1 cellular context compared by ENCODE assay signal in genomic region chr15:60476713-60477112, GRCh38.
TF ChIP-seq lines count a peak whose summit lies in the region.

No MANE protein-coding gene starts in this region.

TF ChIP-seq in HepG2, 621 proteins besides CTCF, POLR2A, EP300 and RAD21 (continued from another document):
- TF ChIP-seq, protein P1, sequence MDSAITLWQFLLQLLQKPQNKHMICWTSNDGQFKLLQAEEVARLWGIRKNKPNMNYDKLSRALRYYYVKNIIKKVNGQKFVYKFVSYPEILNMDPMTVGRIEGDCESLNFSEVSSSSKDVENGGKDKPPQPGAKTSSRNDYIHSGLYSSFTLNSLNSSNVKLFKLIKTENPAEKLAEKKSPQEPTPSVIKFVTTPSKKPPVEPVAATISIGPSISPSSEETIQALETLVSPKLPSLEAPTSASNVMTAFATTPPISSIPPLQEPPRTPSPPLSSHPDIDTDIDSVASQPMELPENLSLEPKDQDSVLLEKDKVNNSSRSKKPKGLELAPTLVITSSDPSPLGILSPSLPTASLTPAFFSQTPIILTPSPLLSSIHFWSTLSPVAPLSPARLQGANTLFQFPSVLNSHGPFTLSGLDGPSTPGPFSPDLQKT (CRISPR knock-in tag; IDR thresholded peaks at IDR 0.05; ENCODE audit: borderline replicate concordance), result no peak
- TF ChIP-seq HNF4G (IDR thresholded peaks at IDR 0.05; ENCODE audit: borderline replicate concordance, low read depth, low read length) (peak; percentile 26; the same call in 1 of the 2 replicates), HNF4G (CRISPR knock-in tag; IDR thresholded peaks at IDR 0.05; ENCODE audit: borderline replicate concordance, low read depth) (no peak), ZNF512 (CRISPR knock-in tag; IDR thresholded peaks at IDR 0.05) (no peak), SOX13 (IDR thresholded peaks at IDR 0.05) (no peak), SOX13 (CRISPR knock-in tag; conservative IDR thresholded peaks at IDR 0.05 in 1 of 2, IDR thresholded peaks at IDR 0.05 in 1 of 2) (0 out of 4 replicates have a peak, but pooled peaks of 1 of the 2 experiments have one; percentile 36), RXRB (CRISPR knock-in tag; IDR thresholded peaks at IDR 0.05; ENCODE audit: borderline replicate concordance) (peak; percentile 33; the same call in 1 of the 2 replicates), KAT7 (CRISPR knock-in tag; IDR thresholded peaks at IDR 0.05; ENCODE audit: borderline replicate concordance) (no peak), ARID5B (CRISPR knock-in tag; IDR thresholded peaks at IDR 0.05) (0 out of 2 replicates have a peak, but pooled peaks have one; percentile 10), SRSF1 (optimal IDR thresholded peaks at IDR 0.05; ENCODE audit: low read depth, low read length) (no peak), HNF4A (CRISPR knock-in tag; IDR thresholded peaks at IDR 0.05) (0 out of 2 replicates have a peak, but pooled peaks have one; percentile 16), TEAD3 (CRISPR knock-in tag; optimal IDR thresholded peaks at IDR 0.05; ENCODE audit: borderline replicate concordance) (peak; percentile 57), FOXC1 (CRISPR knock-in tag; IDR thresholded peaks at IDR 0.05; ENCODE audit: borderline replicate concordance) (no peak), PPARG (CRISPR knock-in tag; conservative IDR thresholded peaks at IDR 0.05) (peak; percentile 57; the same call in 1 of the 2 replicates)
- TF ChIP-seq, protein P2, sequence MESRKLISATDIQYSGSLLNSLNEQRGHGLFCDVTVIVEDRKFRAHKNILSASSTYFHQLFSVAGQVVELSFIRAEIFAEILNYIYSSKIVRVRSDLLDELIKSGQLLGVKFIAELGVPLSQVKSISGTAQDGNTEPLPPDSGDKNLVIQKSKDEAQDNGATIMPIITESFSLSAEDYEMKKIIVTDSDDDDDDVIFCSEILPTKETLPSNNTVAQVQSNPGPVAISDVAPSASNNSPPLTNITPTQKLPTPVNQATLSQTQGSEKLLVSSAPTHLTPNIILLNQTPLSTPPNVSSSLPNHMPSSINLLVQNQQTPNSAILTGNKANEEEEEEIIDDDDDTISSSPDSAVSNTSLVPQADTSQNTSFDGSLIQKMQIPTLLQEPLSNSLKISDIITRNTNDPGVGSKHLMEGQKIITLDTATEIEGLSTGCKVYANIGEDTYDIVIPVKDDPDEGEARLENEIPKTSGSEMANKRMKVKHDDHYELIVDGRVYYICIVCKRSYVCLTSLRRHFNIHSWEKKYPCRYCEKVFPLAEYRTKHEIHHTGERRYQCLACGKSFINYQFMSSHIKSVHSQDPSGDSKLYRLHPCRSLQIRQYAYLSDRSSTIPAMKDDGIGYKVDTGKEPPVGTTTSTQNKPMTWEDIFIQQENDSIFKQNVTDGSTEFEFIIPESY (CRISPR knock-in tag; IDR thresholded peaks at IDR 0.05), result no peak
- TF ChIP-seq, protein P3, sequence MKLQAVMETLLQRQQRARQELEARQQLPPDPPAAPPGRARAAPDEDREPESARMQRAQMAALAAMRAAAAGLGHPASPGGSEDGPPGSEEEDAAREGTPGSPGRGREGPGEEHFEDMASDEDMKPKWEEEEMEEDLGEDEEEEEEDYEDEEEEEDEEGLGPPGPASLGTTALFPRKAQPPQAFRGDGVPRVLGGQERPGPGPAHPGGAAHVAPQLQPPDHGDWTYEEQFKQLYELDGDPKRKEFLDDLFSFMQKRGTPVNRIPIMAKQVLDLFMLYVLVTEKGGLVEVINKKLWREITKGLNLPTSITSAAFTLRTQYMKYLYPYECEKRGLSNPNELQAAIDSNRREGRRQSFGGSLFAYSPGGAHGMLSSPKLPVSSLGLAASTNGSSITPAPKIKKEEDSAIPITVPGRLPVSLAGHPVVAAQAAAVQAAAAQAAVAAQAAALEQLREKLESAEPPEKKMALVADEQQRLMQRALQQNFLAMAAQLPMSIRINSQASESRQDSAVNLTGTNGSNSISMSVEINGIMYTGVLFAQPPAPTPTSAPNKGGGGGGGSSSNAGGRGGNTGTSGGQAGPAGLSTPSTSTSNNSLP (IDR thresholded peaks at IDR 0.05; ENCODE audit: low read depth, low read length), result peak; percentile 54; the same call in 1 of the 2 replicates
- TF ChIP-seq, protein P4, sequence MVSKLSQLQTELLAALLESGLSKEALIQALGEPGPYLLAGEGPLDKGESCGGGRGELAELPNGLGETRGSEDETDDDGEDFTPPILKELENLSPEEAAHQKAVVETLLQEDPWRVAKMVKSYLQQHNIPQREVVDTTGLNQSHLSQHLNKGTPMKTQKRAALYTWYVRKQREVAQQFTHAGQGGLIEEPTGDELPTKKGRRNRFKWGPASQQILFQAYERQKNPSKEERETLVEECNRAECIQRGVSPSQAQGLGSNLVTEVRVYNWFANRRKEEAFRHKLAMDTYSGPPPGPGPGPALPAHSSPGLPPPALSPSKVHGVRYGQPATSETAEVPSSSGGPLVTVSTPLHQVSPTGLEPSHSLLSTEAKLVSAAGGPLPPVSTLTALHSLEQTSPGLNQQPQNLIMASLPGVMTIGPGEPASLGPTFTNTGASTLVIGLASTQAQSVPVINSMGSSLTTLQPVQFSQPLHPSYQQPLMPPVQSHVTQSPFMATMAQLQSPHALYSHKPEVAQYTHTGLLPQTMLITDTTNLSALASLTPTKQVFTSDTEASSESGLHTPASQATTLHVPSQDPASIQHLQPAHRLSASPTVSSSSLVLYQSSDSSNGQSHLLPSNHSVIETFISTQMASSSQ (IDR thresholded peaks at IDR 0.05; ENCODE audit: low read depth), result no peak
- TF ChIP-seq, protein P4 (CRISPR knock-in tag; IDR thresholded peaks at IDR 0.05; ENCODE audit: borderline replicate concordance), result no peak
